ENCODE assay signal across 8 cellular contexts in the genomic region with DNA sequence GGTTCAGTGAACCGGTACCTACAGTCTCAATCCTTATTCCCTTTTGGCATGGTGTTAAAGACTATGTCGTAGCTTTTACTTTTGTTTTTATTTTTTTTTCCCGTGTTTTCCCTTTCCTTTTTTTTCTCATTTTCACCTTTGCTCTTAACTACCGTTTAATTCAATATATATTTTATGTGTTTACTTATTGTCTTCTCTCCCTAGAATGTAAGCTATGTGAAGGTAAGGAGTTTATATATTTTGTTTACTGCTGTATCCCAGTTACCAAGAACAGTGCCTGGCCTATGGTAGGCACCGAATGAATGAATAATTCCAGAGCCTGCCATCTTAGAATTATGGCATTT. TPM values are rescaled to one million over a fixed set of nuclear protein-coding genes. Genes with fewer than 3 reads are reported as not detected.
DNase-seq lines count a peak whose midpoint lies in the region; ATAC-seq and TF ChIP-seq lines count a peak whose summit lies in the region.

No MANE protein-coding gene starts in this region.

- H3K36me3 ChIP-seq in ectodermal cell (ENCODE audit: control insufficient read depth, insufficient read depth, low read length): no peaks in the 10 kb centered on the region
- H3K36me3 ChIP-seq in neuronal stem cell (replicated peaks in 1 of 2; ENCODE audit: control insufficient read depth in 2 of 2, insufficient read depth in 2 of 2, low read length in 2 of 2): peaks cover 0 to 39% of the 10 kb centered on the region in 2 donors

- H3K4me1 ChIP-seq in ectodermal cell (ENCODE audit: control insufficient read depth, insufficient read depth, low read length) (no peaks in the 10 kb centered on the region), neuronal stem cell (ENCODE audit: control insufficient read depth in 2 of 2, insufficient read depth in 1 of 2, low read depth in 1 of 2, low read length in 2 of 2) (no peaks in the 10 kb centered on the region)

- H3K9me3 Mint-ChIP-seq in CD14-positive monocyte: no peaks in the 10 kb centered on the region

- H4K91ac ChIP-seq in neuronal stem cell (ENCODE audit: low read depth, low read length, poor library complexity): no peak overlapping the region

- H2BK120ac ChIP-seq in neuronal stem cell (ENCODE audit: low read depth, low read length): no peak overlapping the region

- H2BK12ac ChIP-seq in neuronal stem cell (ENCODE audit: low read length): no peak overlapping the region

- TF ChIP-seq CTCF in CD14-positive monocyte (IDR thresholded peaks at IDR 0.05): no peak

- H3K27me3 ChIP-seq in ectodermal cell (ENCODE audit: control insufficient read depth, insufficient read depth, low read length, poor library complexity, severe bottlenecking) (no peaks in the 10 kb centered on the region), neuronal stem cell (ENCODE audit: control insufficient read depth in 3 of 3, insufficient read depth in 3 of 3, low read depth in 1 of 3, low read length in 3 of 3) (no peaks in the 10 kb centered on the region)

- H3K4me1 Mint-ChIP-seq in CD14-positive monocyte: peaks cover 43% of the 10 kb centered on the region

- H3K79me1 ChIP-seq in neuronal stem cell (ENCODE audit: low read depth, low read length): no peaks in the 10 kb centered on the region

- no peak overlapping the region for H3K4me2 ChIP-seq in neuronal stem cell (ENCODE audit: insufficient read depth, low read length, poor library complexity, severe bottlenecking)

- no peak overlapping the region for H3K18ac ChIP-seq in neuronal stem cell (ENCODE audit: low read length)

- H3K23ac ChIP-seq in neuronal stem cell (ENCODE audit: low read depth, low read length, poor library complexity): peak overlapping the region; percentile 80

- H2AK5ac ChIP-seq in neuronal stem cell (ENCODE audit: low read depth, low read length): no peak overlapping the region

- H3K9me3 ChIP-seq in ectodermal cell (ENCODE audit: control insufficient read depth, low read length): no peaks in the 10 kb centered on the region
- H3K9me3 ChIP-seq in neuronal stem cell (replicated peaks in 1 of 2; ENCODE audit: control insufficient read depth in 2 of 2, insufficient read depth in 1 of 2, low read depth in 1 of 2, low read length in 2 of 2): peaks cover 0 to 8% of the 10 kb centered on the region in 2 donors

- H3K4me3 ChIP-seq in ectodermal cell (ENCODE audit: insufficient read depth, low read depth, low read length): peak overlapping the region; percentile 53
- peak overlapping the region in 1 of 2 donors; percentile 45 for H3K4me3 ChIP-seq in neuronal stem cell (ENCODE audit: low read length in 2 of 2)

- H3K4ac ChIP-seq in neuronal stem cell (ENCODE audit: low read length): no peak overlapping the region

- H3K27me3 Mint-ChIP-seq in CD14-positive monocyte (ENCODE audit: low read depth in 3 of 3): no peaks in the 10 kb centered on the region

- no peak for DNase-seq in CD14-positive monocyte (ENCODE audit: low spot score)
- peak; percentile 37 for DNase-seq in NCI-H69 (lab: John Stamatoyannopoulos, UW)
- DNase-seq in neuronal stem cell (ENCODE audit: low spot score): no peak
- DNase-seq in HT-29 (ENCODE audit: low spot score): no peak
- no peak for DNase-seq in stimulated activated naive CD4-positive, alpha-beta T cell treated with Interleukin-2 at 50 U/mL for 16 hours (lab: John Stamatoyannopoulos, UW)

- no peak overlapping the region for H4K8ac ChIP-seq in neuronal stem cell (ENCODE audit: low read depth, low read length)

- H3K14ac ChIP-seq in neuronal stem cell (ENCODE audit: low read length): no peak overlapping the region

- H2BK5ac ChIP-seq in neuronal stem cell (ENCODE audit: low read length): no peak overlapping the region

- H3K36me3 Mint-ChIP-seq in CD14-positive monocyte: peaks cover 8 to 14% of the 10 kb centered on the region in 2 donors

- H3K27ac ChIP-seq in ectodermal cell (ENCODE audit: insufficient read depth, low read depth, low read length, poor library complexity, severe bottlenecking): no peak overlapping the region
- H3K27ac ChIP-seq in neuronal stem cell (replicated peaks; ENCODE audit: low read length): no peak overlapping the region

- H2AFZ ChIP-seq in neuronal stem cell (ENCODE audit: low read length): no peak overlapping the region

- WGBS in ectodermal cell, 2 experiments: 26 to 34% methylated on average over 3 to 4 of the region's 5 CpGs
- WGBS in neuronal stem cell (ENCODE audit: extremely low coverage in 2 of 2, insufficient read length in 2 of 2, insufficient replicate concordance in 1 of 2), 2 donors: no CpG with 5 or more reads among the region's 5 CpGs

- H2BK15ac ChIP-seq in neuronal stem cell (ENCODE audit: low read length): no peak overlapping the region

- H3K9ac ChIP-seq in neuronal stem cell (ENCODE audit: low read depth, low read length, poor library complexity): no peak overlapping the region

- peak overlapping the region in 6 of 7 donors; percentile 68 to 98 (median 96) for H3K27ac Mint-ChIP-seq in CD14-positive monocyte

- no peak for ATAC-seq in HG03571 (IDR thresholded peaks at IDR 0.05; ENCODE audit: unreplicated experiment)
- no peak for ATAC-seq in HG03432 (IDR thresholded peaks at IDR 0.05; ENCODE audit: unreplicated experiment)

- H3K4me3 Mint-ChIP-seq in CD14-positive monocyte: peak overlapping the region; percentile 91 to 97

- intact Hi-C loops in CD14-positive monocyte (cut with micrococcal nuclease): no loop called here

RNA-seq across cellular contexts. Expression of gene MLH3, which starts 0.3 kb away (rescaled TPM):
- 1 to 10 TPM; 3.4 to 5.1 TPM for polyA plus RNA-seq in CD14-positive monocyte
- polyA plus RNA-seq in ectodermal cell (2013, experiment 1 of 4): 16.6 TPM
- 16.9 TPM for polyA plus RNA-seq in ectodermal cell (2013, experiment 2 of 4)
- polyA plus RNA-seq in ectodermal cell (2013, experiment 3 of 4): 15.6 TPM
- 16.1 TPM for polyA plus RNA-seq in ectodermal cell (2013, experiment 4 of 4)
- polyA plus RNA-seq in neuronal stem cell (2013, experiment 1 of 2): 7.5 TPM
- 6.7 TPM for polyA plus RNA-seq in neuronal stem cell (2013, experiment 2 of 2)
- 3.5 and 6.7 TPM in 2 replicates for total RNA-seq in HT-29 (2014; rRNA removed; shearing (Covaris generic))

RNA-seq across cellular contexts. Expression of gene ACYP1, which starts 12.3 kb away (rescaled TPM):
- polyA plus RNA-seq in CD14-positive monocyte: 1 to 10 TPM; 2.8 to 4.3 TPM
- polyA plus RNA-seq in ectodermal cell (2013, experiment 1 of 4): 34.1 TPM
- 30.1 TPM for polyA plus RNA-seq in ectodermal cell (2013, experiment 2 of 4)
- polyA plus RNA-seq in ectodermal cell (2013, experiment 3 of 4): 31.3 TPM
- polyA plus RNA-seq in ectodermal cell (2013, experiment 4 of 4): 30.4 TPM
- 71.8 TPM for polyA plus RNA-seq in neuronal stem cell (2013, experiment 1 of 2)
- 69.0 TPM for polyA plus RNA-seq in neuronal stem cell (2013, experiment 2 of 2)
- 26.1 and 26.8 TPM in 2 replicates for total RNA-seq in HT-29 (2014; rRNA removed; shearing (Covaris generic))

RNA-seq across cellular contexts. Expression of gene ZC2HC1C, which starts 17.9 kb away (rescaled TPM):
- polyA plus RNA-seq in CD14-positive monocyte: under 1 TPM in 1 of 2 donors, not detected in 1; 0.08 TPM
- polyA plus RNA-seq in ectodermal cell (2013, experiment 1 of 4): 1.7 TPM
- 2.8 TPM for polyA plus RNA-seq in ectodermal cell (2013, experiment 2 of 4)
- polyA plus RNA-seq in ectodermal cell (2013, experiment 3 of 4): 1.2 TPM
- polyA plus RNA-seq in ectodermal cell (2013, experiment 4 of 4): 2.7 TPM
- polyA plus RNA-seq in neuronal stem cell (2013, experiment 1 of 2): 1.5 TPM
- 1.1 TPM for polyA plus RNA-seq in neuronal stem cell (2013, experiment 2 of 2)
- total RNA-seq in HT-29 (2014; rRNA removed; shearing (Covaris generic)): 1.6 and 4.1 TPM in 2 replicates

RNA-seq across cellular contexts. Expression of gene EIF2B2, which starts 48.8 kb away (rescaled TPM):
- 10 to 100 TPM; 20.8 to 26.3 TPM for polyA plus RNA-seq in CD14-positive monocyte
- polyA plus RNA-seq in ectodermal cell (2013, experiment 1 of 4): 31.3 TPM
- polyA plus RNA-seq in ectodermal cell (2013, experiment 2 of 4): 33.7 TPM
- polyA plus RNA-seq in ectodermal cell (2013, experiment 3 of 4): 27.7 TPM
- polyA plus RNA-seq in ectodermal cell (2013, experiment 4 of 4): 28.5 TPM
- polyA plus RNA-seq in neuronal stem cell (2013, experiment 1 of 2): 27.5 TPM
- 27.3 TPM for polyA plus RNA-seq in neuronal stem cell (2013, experiment 2 of 2)
- total RNA-seq in HT-29 (2014; rRNA removed; shearing (Covaris generic)): 57.0 and 70.2 TPM in 2 replicates
